In genomic region chr3:65343736-65344135, GRCh38 we compare ENCODE assay signal across 20 cellular contexts.
"Had no signal": no experiment of that assay in that cellular context is flagged by ENCODE, and none has a peak within 500 bp of the region (broad histone marks: within the 10 kb centered on the region; RNA-seq: fewer than 3 reads in every experiment).

No MANE protein-coding gene starts in this region.

- H3K79me2 ChIP-seq: hepatocyte had no signal

- H3K4me3 ChIP-seq: dorsolateral prefrontal cortex, gastrocnemius medialis, heart left ventricle, hepatocyte, lung, mucosa of descending colon, neural progenitor cell, prostate gland, sigmoid colon, stomach, thyroid gland, vagina had no signal

- H3K9ac ChIP-seq: neural progenitor cell had no signal

- H3K27me3 ChIP-seq: dorsolateral prefrontal cortex, gastrocnemius medialis, heart left ventricle, hepatocyte, neural progenitor cell, sigmoid colon, stomach, thyroid gland, vagina had no signal

- DNase-seq: dorsolateral prefrontal cortex; effector CD4-positive, alpha-beta T cell; foreskin fibroblast; gastrocnemius medialis; heart left ventricle; mucosa of descending colon; naive B cell; right cardiac atrium; sigmoid colon; stimulated activated CD4-positive, alpha-beta T cell treated with anti-CD3 and anti-CD28 coated beads, Interleukin-2, amount 100 ng/mL, for 24 hours; stimulated activated CD4-positive, alpha-beta T cell treated with anti-CD3 and anti-CD28 coated beads, Interleukin-4, amount 100 ng/mL, for 24 hours; stimulated activated naive CD4-positive, alpha-beta T cell treated with Interleukin-2 at 50 U/mL for 16 hours; stomach; thyroid gland; trophoblast cell had no signal

- H3K27ac ChIP-seq: dorsolateral prefrontal cortex, gastrocnemius medialis, heart left ventricle, hepatocyte, neural progenitor cell, prostate gland, sigmoid colon, stomach, thyroid gland, vagina had no signal

- H3K4me2 ChIP-seq: hepatocyte had no signal

- H3K36me3 ChIP-seq: gastrocnemius medialis, heart left ventricle, neural progenitor cell, prostate gland, sigmoid colon, stomach, thyroid gland, vagina had no signal

- H3K4me1 ChIP-seq: gastrocnemius medialis, prostate gland, vagina had no signal
